ENCODE assay signal across 9 cellular contexts in genomic region chr19:17406887-17407196, GRCh38. TPM values are rescaled to one million over a fixed set of nuclear protein-coding genes. Genes with fewer than 3 reads are reported as not detected.
A peak's percentile ranks its signal among the peaks of the same experiment; 100 is the strongest.
DNase-seq lines count a peak whose midpoint lies in the region; ATAC-seq and TF ChIP-seq lines count a peak whose summit lies in the region.
"Had no signal": no experiment of that assay in that cellular context is flagged by ENCODE, and none has a peak within 500 bp of the region (broad histone marks: within the 10 kb centered on the region; RNA-seq: fewer than 3 reads in every experiment).

No MANE protein-coding gene starts in this region.

- no peak overlapping the region for H3K14ac ChIP-seq in mesenchymal stem cell (ENCODE audit: low read length in 2 of 2)

- no peak overlapping the region for H3K4me2 ChIP-seq in mesenchymal stem cell (ENCODE audit: low read length, poor library complexity, severe bottlenecking)

- peak overlapping the region; percentile 88 for H4K91ac ChIP-seq in mesenchymal stem cell (ENCODE audit: low read length)

- peak overlapping the region; percentile 6 to 29 for H3K4ac ChIP-seq in mesenchymal stem cell (ENCODE audit: low read depth in 1 of 2, low read length in 2 of 2)

- WGBS in mesenchymal stem cell, result 71% methylated on average over 1 of the region's 2 CpGs
- 64 to 68% methylated on average over 2 of the region's 2 CpGs for WGBS in tibial nerve, 2 donors

- no peak overlapping the region for H2BK120ac ChIP-seq in mesenchymal stem cell (ENCODE audit: low read depth, low read length)

- no peak for ATAC-seq in activated naive CD4-positive, alpha-beta T cell treated with anti-CD3 and anti-CD28 coated beads, Interleukin-2, amount 50 U/mL, for 72 hours
- ATAC-seq in HG02642 (IDR thresholded peaks at IDR 0.05; ENCODE audit: poor library complexity, unreplicated experiment), result no peak

- CTCF ChIA-PET in activated naive CD4-positive, alpha-beta T cell treated with anti-CD3 and anti-CD28 coated beads, Interleukin-2, amount 10 ng/mL, durations not matched to agents 7 days and 5 days (lab: Charles Lee), result interaction anchor here (1.9 kb wide), 1 partner anchor 42 kb away, joined by 5 read pairs; the partner anchor contains the start of gene TMEM221

- H3K27me3 ChIP-seq in mesenchymal stem cell (ENCODE audit: control insufficient read depth in 1 of 2, insufficient read depth in 1 of 2, low read length in 2 of 2) (peaks cover 6 to 18% of the 10 kb centered on the region in 2 experiments), tibial nerve (peaks cover 0 to 12% of the 10 kb centered on the region in 2 donors)

- peak overlapping the region; percentile 25 to 29 for H3K18ac ChIP-seq in mesenchymal stem cell (ENCODE audit: low read depth in 1 of 2, low read length in 2 of 2)

- H3K9me3 ChIP-seq in mesenchymal stem cell (ENCODE audit: control insufficient read depth, low read length) (no peaks in the 10 kb centered on the region), tibial nerve (no peaks in the 10 kb centered on the region)

- H2BK5ac ChIP-seq in mesenchymal stem cell (ENCODE audit: low read depth, low read length, poor library complexity, severe bottlenecking), result no peak overlapping the region

- H2AK5ac ChIP-seq in mesenchymal stem cell (ENCODE audit: low read length, severe bottlenecking), result no peak overlapping the region

- H3K4me1 Mint-ChIP-seq in activated naive CD4-positive, alpha-beta T cell treated with anti-CD3 and anti-CD28 coated beads, Interleukin-2, amount 10 ng/mL, durations not matched to agents 7 days and 5 days, result peaks cover 56% of the 10 kb centered on the region

- H3K23ac ChIP-seq in mesenchymal stem cell (ENCODE audit: low read length in 2 of 2), result no peak overlapping the region

- no peaks in the 10 kb centered on the region for H3K27me3 Mint-ChIP-seq in activated naive CD4-positive, alpha-beta T cell treated with anti-CD3 and anti-CD28 coated beads, Interleukin-2, amount 10 ng/mL, durations not matched to agents 7 days and 5 days

- H3K9me3 Mint-ChIP-seq in activated naive CD4-positive, alpha-beta T cell treated with anti-CD3 and anti-CD28 coated beads, Interleukin-2, amount 10 ng/mL, durations not matched to agents 7 days and 5 days, result no peaks in the 10 kb centered on the region
- no peaks in the 10 kb centered on the region for H3K9me3 Mint-ChIP-seq in activated naive CD4-positive, alpha-beta T cell treated with anti-CD3 and anti-CD28 coated beads, Interleukin-2, amount 50 U/mL, for 72 hours

- H3K27ac ChIP-seq in mesenchymal stem cell (ENCODE audit: low read length, poor library complexity, severe bottlenecking) (no peak overlapping the region), tibial nerve (peak overlapping the region in 3 of 4 donors; percentile 77 to 83 (median 80))

- peak overlapping the region; percentile 97 for H3K27ac Mint-ChIP-seq in activated naive CD4-positive, alpha-beta T cell treated with anti-CD3 and anti-CD28 coated beads, Interleukin-2, amount 10 ng/mL, durations not matched to agents 7 days and 5 days
- peak overlapping the region; percentile 97 for H3K27ac Mint-ChIP-seq in activated naive CD4-positive, alpha-beta T cell treated with anti-CD3 and anti-CD28 coated beads, Interleukin-2, amount 50 U/mL, for 72 hours

- no peak for TF ChIP-seq POLR2A in tibial nerve (IDR thresholded peaks at IDR 0.05)

- H3K4me3 Mint-ChIP-seq in activated naive CD4-positive, alpha-beta T cell treated with anti-CD3 and anti-CD28 coated beads, Interleukin-2, amount 10 ng/mL, durations not matched to agents 7 days and 5 days, result peak overlapping the region; percentile 94

- H3K4me3 ChIP-seq in mesenchymal stem cell (ENCODE audit: insufficient read depth in 1 of 2, low read depth in 1 of 2, low read length in 2 of 2) (peak overlapping the region in 1 of 2 experiments; percentile 54), tibial nerve (peak overlapping the region in 2 of 4 donors; percentile 45 to 49)

- TF ChIP-seq CTCF in tibial nerve (IDR thresholded peaks at IDR 0.05), result no peak

- no peaks in the 10 kb centered on the region for H3K79me1 ChIP-seq in mesenchymal stem cell (replicated peaks; ENCODE audit: low read length, poor library complexity, severe bottlenecking)

- peaks cover 24% of the 10 kb centered on the region for H3K36me3 Mint-ChIP-seq in activated naive CD4-positive, alpha-beta T cell treated with anti-CD3 and anti-CD28 coated beads, Interleukin-2, amount 10 ng/mL, durations not matched to agents 7 days and 5 days
- peaks cover 16 to 29% of the 10 kb centered on the region in 2 donors for H3K36me3 Mint-ChIP-seq in activated naive CD4-positive, alpha-beta T cell treated with anti-CD3 and anti-CD28 coated beads, Interleukin-2, amount 50 U/mL, for 72 hours

- no peak for TF ChIP-seq EP300 in tibial nerve (IDR thresholded peaks at IDR 0.05)

- H2BK15ac ChIP-seq in mesenchymal stem cell (ENCODE audit: low read depth, poor library complexity, severe bottlenecking), result no peak overlapping the region

- peak overlapping the region; percentile 45 for H4K8ac ChIP-seq in mesenchymal stem cell (ENCODE audit: low read length)

- H3K36me3 ChIP-seq in mesenchymal stem cell (ENCODE audit: control insufficient read depth in 1 of 2, insufficient read depth in 2 of 2, low read depth in 1 of 2, low read length in 2 of 2) (no peaks in the 10 kb centered on the region), tibial nerve (no peaks in the 10 kb centered on the region)

- no peak overlapping the region for H3K9ac ChIP-seq in mesenchymal stem cell (ENCODE audit: low read length)

- H2BK12ac ChIP-seq in mesenchymal stem cell (ENCODE audit: low read length in 2 of 2), result peak overlapping the region in 1 of 2 experiments; percentile 70

- H3K4me1 ChIP-seq in mesenchymal stem cell (ENCODE audit: control insufficient read depth, insufficient read depth, low read depth, low read length), result peaks cover 15% of the 10 kb centered on the region
- H3K4me1 ChIP-seq in tibial nerve, result peaks cover 0 to 29% (median 9%) of the 10 kb centered on the region in 4 donors

- no peak for DNase-seq in activated naive CD4-positive, alpha-beta T cell treated with anti-CD3 and anti-CD28 coated beads, Interleukin-2, amount 10 ng/mL, durations not matched to agents 7 days and 5 days
- no peak for DNase-seq in activated naive CD4-positive, alpha-beta T cell (lab: John Stamatoyannopoulos, UW)
- no peak for DNase-seq in activated naive CD4-positive, alpha-beta T cell treated with anti-CD3 and anti-CD28 coated beads, Interleukin-2, amount 50 U/mL, for 72 hours (ENCODE audit: low spot score in 2 of 2)
- no peak for DNase-seq in mesenchymal stem cell
- DNase-seq in tibial nerve (ENCODE audit: low spot score in 2 of 2), result no peak
- DNase-seq in A172 (ENCODE audit: low spot score), result no peak
- no peak for DNase-seq in hepatic stellate cell (ENCODE audit: low spot score)
- DNase-seq: NCI-H524 treated with DMSO at 0.1 percent for 48 hours had no signal

- H2AFZ ChIP-seq in mesenchymal stem cell (ENCODE audit: low read depth, low read length), result no peak overlapping the region

RNA-seq across cellular contexts. Expression of gene BST2, which starts 1.4 kb away (rescaled TPM):
- total RNA-seq in activated naive CD4-positive, alpha-beta T cell treated with anti-CD3 and anti-CD28 coated beads, Interleukin-2, amount 50 U/mL, for 72 hours, result 100 to 1,000 TPM in 1 of 2 donors, 10 to 100 TPM in 1; 77.4 to 126 TPM
- 56.3 TPM for polyA plus RNA-seq in mesenchymal stem cell (2013, experiment 1 of 2)
- 55.0 TPM for polyA plus RNA-seq in mesenchymal stem cell (2013, experiment 2 of 2)
- total RNA-seq in tibial nerve, result 10 to 100 TPM; 71.0 to 77.4 (median 72.2) TPM
- 0.29 and 1.7 TPM in 2 replicates for total RNA-seq in A172 (2014; rRNA removed; shearing (Covaris generic))

RNA-seq across cellular contexts. Expression of gene CCDC194, which starts 12.8 kb away (rescaled TPM):
- 1 to 10 TPM; 2.2 to 3.7 TPM for total RNA-seq in activated naive CD4-positive, alpha-beta T cell treated with anti-CD3 and anti-CD28 coated beads, Interleukin-2, amount 50 U/mL, for 72 hours
- polyA plus RNA-seq in mesenchymal stem cell (2013, experiment 1 of 2), result 0.23 TPM
- 0.11 TPM for polyA plus RNA-seq in mesenchymal stem cell (2013, experiment 2 of 2)
- 1 to 10 TPM in 2 of 4 donors, under 1 TPM in 1, not detected in 1; 0.63 to 4.5 (median 2.0) TPM for total RNA-seq in tibial nerve
- not detected in 2 replicates for total RNA-seq in A172 (2014; rRNA removed; shearing (Covaris generic))

RNA-seq across cellular contexts. Expression of gene MVB12A, which starts 13.0 kb away (rescaled TPM):
- total RNA-seq in activated naive CD4-positive, alpha-beta T cell treated with anti-CD3 and anti-CD28 coated beads, Interleukin-2, amount 50 U/mL, for 72 hours, result 10 to 100 TPM; 34.4 to 55.2 TPM
- polyA plus RNA-seq in mesenchymal stem cell (2013, experiment 1 of 2), result 69.3 TPM
- polyA plus RNA-seq in mesenchymal stem cell (2013, experiment 2 of 2), result 64.2 TPM
- total RNA-seq in tibial nerve, result 10 to 100 TPM; 42.8 to 87.9 (median 51.9) TPM
- 105 and 141 TPM in 2 replicates for total RNA-seq in A172 (2014; rRNA removed; shearing (Covaris generic))

RNA-seq across cellular contexts. Expression of gene PLVAP, which starts 29.7 kb away (rescaled TPM):
- total RNA-seq in activated naive CD4-positive, alpha-beta T cell treated with anti-CD3 and anti-CD28 coated beads, Interleukin-2, amount 50 U/mL, for 72 hours, result under 1 TPM in 1 of 2 donors, not detected in 1; 0.20 TPM
- polyA plus RNA-seq in mesenchymal stem cell (2013, experiment 1 of 2), result 0.04 TPM
- 0.33 TPM for polyA plus RNA-seq in mesenchymal stem cell (2013, experiment 2 of 2)
- total RNA-seq in tibial nerve, result 100 to 1,000 TPM in 1 of 4 donors, 10 to 100 TPM in 3; 21.8 to 142 (median 78.8) TPM
- total RNA-seq in A172 (2014; rRNA removed; shearing (Covaris generic)), result not detected in 2 replicates

RNA-seq across cellular contexts. Expression of gene TMEM221, which starts 41.6 kb away (rescaled TPM):
- not detected for total RNA-seq in activated naive CD4-positive, alpha-beta T cell treated with anti-CD3 and anti-CD28 coated beads, Interleukin-2, amount 50 U/mL, for 72 hours
- polyA plus RNA-seq in mesenchymal stem cell (2013, experiment 1 of 2), result 0.26 TPM
- polyA plus RNA-seq in mesenchymal stem cell (2013, experiment 2 of 2), result 0.25 TPM
- 1 to 10 TPM in 1 of 4 donors, under 1 TPM in 2, not detected in 1; 0.21 to 2.0 (median 0.30) TPM for total RNA-seq in tibial nerve
- total RNA-seq in A172 (2014; rRNA removed; shearing (Covaris generic)), result 0.07 TPM in 1 of 2 replicates, not detected in the other

Comparison
In these comparisons a context has a peak if more than half of its experiments do, and no peak if none do; other contexts are left out.
1. RNA of gene BST2, which starts 1.4 kb away (total RNA-seq): 77.4 to 126 TPM in activated naive CD4-positive, alpha-beta T cell treated with anti-CD3 and anti-CD28 coated beads, Interleukin-2, amount 50 U/mL, for 72 hours and 71.0 to 77.4 TPM in tibial nerve; 0.29 to 1.7 TPM in A172; every median in the first group is over 10 times any median in the second.